Comparison of ENCODE assay signal across 3 cellular contexts in the genomic region with DNA sequence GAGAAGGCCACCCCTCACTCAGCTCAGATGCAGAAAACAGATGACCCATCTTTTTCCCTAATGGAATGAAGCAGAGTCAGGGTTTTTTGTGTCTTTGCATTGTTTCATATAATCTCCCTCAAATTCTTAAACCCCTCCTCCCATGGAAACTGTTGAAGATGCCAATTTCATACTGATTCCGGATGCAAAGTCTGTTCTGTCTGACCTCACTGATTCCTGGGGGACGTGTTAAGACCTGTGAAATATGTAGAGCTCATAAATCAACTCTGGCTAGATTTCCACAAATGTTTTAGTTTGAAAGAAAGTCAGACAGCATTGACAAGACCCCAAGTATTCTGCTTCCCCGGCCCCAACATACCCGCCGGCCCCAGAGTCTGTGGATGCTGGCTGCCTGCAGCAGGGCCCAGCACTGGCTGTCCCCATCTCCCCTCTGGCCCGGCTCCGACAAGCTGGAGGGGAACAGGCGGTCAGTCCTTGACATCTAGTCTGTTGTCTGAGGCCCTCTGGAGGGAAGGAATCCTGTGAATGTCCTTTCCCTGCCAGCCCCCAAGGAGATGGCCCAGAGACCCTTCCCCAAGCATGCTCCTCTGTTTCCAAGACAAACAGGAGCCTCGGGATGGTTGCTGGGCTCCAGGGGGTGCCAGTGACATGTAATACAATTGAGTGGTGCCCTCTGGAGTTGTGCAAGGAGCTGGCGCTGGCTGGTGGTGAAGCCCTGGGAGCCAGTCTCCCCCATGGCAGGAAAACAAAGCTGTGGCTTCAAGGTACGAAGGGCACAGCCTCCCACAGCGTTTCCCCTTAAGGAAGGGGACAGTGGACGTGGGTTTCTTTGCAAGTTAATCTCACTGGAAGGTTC.
A peak's percentile ranks its signal among the peaks of the same experiment; 100 is the strongest.
TF ChIP-seq lines count a peak whose summit lies in the region.

No MANE protein-coding gene starts in this region.

TF ChIP-seq in WTC11, 78 proteins besides CTCF, POLR2A, EP300 and RAD21:
- TF ChIP-seq ZNF121 (CRISPR knock-in tag; IDR thresholded peaks at IDR 0.05): no peak

TF ChIP-seq in HepG2, 621 proteins besides CTCF, POLR2A, EP300 and RAD21:
- no peak for TF ChIP-seq FOXK2 (IDR thresholded peaks at IDR 0.05)
- TF ChIP-seq SP2 (CRISPR knock-in tag; IDR thresholded peaks at IDR 0.05): no peak
- TF ChIP-seq STAG1 (CRISPR knock-in tag; IDR thresholded peaks at IDR 0.05): peak; percentile 28

TF ChIP-seq in SK-N-SH, 30 proteins besides CTCF, POLR2A, EP300 and RAD21:
- TF ChIP-seq EZH2phosphoT487 (IDR thresholded peaks at IDR 0.05; ENCODE audit: borderline replicate concordance, low read depth): no peak
- TF ChIP-seq USF1 (IDR thresholded peaks at IDR 0.05; ENCODE audit: borderline replicate concordance, low read depth): no peak
- TF ChIP-seq, protein P1, sequence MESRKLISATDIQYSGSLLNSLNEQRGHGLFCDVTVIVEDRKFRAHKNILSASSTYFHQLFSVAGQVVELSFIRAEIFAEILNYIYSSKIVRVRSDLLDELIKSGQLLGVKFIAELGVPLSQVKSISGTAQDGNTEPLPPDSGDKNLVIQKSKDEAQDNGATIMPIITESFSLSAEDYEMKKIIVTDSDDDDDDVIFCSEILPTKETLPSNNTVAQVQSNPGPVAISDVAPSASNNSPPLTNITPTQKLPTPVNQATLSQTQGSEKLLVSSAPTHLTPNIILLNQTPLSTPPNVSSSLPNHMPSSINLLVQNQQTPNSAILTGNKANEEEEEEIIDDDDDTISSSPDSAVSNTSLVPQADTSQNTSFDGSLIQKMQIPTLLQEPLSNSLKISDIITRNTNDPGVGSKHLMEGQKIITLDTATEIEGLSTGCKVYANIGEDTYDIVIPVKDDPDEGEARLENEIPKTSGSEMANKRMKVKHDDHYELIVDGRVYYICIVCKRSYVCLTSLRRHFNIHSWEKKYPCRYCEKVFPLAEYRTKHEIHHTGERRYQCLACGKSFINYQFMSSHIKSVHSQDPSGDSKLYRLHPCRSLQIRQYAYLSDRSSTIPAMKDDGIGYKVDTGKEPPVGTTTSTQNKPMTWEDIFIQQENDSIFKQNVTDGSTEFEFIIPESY (IDR thresholded peaks at IDR 0.05; ENCODE audit: borderline replicate concordance, low read depth): no peak
- TF ChIP-seq RFX5 (IDR thresholded peaks at IDR 0.05; ENCODE audit: low read length): no peak
- no peak for TF ChIP-seq NFIC (IDR thresholded peaks at IDR 0.05; ENCODE audit: borderline replicate concordance)
- TF ChIP-seq MEF2A (IDR thresholded peaks at IDR 0.05; ENCODE audit: borderline replicate concordance, low read depth): no peak
- no peak for TF ChIP-seq PBX3 (IDR thresholded peaks at IDR 0.05)
- no peak for TF ChIP-seq GATA2 (CRISPR knock-in tag; IDR thresholded peaks at IDR 0.05)
- TF ChIP-seq, protein P2, sequence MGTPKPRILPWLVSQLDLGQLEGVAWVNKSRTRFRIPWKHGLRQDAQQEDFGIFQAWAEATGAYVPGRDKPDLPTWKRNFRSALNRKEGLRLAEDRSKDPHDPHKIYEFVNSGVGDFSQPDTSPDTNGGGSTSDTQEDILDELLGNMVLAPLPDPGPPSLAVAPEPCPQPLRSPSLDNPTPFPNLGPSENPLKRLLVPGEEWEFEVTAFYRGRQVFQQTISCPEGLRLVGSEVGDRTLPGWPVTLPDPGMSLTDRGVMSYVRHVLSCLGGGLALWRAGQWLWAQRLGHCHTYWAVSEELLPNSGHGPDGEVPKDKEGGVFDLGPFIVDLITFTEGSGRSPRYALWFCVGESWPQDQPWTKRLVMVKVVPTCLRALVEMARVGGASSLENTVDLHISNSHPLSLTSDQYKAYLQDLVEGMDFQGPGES (IDR thresholded peaks at IDR 0.05; ENCODE audit: low read depth, low read length): no peak
- no peak for TF ChIP-seq FOXJ3 (CRISPR knock-in tag; IDR thresholded peaks at IDR 0.05)
- no peak for TF ChIP-seq CHD2 (IDR thresholded peaks at IDR 0.05; ENCODE audit: low read length, partially characterized antibody)
- no peak for TF ChIP-seq TEAD4 (IDR thresholded peaks at IDR 0.05; ENCODE audit: borderline replicate concordance, insufficient read depth)
- TF ChIP-seq TAF1 (IDR thresholded peaks at IDR 0.05; ENCODE audit: borderline replicate concordance, low read depth, low read length): no peak
- no peak for TF ChIP-seq MXI1 (IDR thresholded peaks at IDR 0.05; ENCODE audit: low read depth, low read length)
- no peak for TF ChIP-seq SIN3A (IDR thresholded peaks at IDR 0.05; ENCODE audit: borderline replicate concordance, low read depth, low read length)
TF ChIP-seq in SK-N-SH: peak in this region for 0.
